ENCODE assay signal across 8 cellular contexts in genomic region chr9:115204827-115205506, GRCh38.
A peak's percentile ranks its signal among the peaks of the same experiment; 100 is the strongest.
DNase-seq lines count a peak whose midpoint lies in the region; ATAC-seq and TF ChIP-seq lines count a peak whose summit lies in the region.

No MANE protein-coding gene starts in this region.

- no peak for TF ChIP-seq CTCF in astrocyte of the cerebellum (IDR thresholded peaks at IDR 0.05; ENCODE audit: low read depth, low read length, missing control alignments)

- in situ Hi-C loops in astrocyte of the cerebellum (cut with HindIII; ENCODE audit: low sequenced_read_pairs), result no loop called here

- peak; percentile 69 for DNase-seq in AG08395 (ENCODE audit: low spot score)
- DNase-seq in astrocyte of the cerebellum (ENCODE audit: low read depth), result peak; percentile 48
- no peak for DNase-seq in dermis blood vessel endothelial cell
- DNase-seq in ureter (ENCODE audit: low spot score), result no peak
- DNase-seq in medulla oblongata (ENCODE audit: extremely low spot score), result no peak
- no peak for DNase-seq in NCI-H82 (lab: John Stamatoyannopoulos, UW)

- peak; percentile 50 for ATAC-seq in GM19395 (IDR thresholded peaks at IDR 0.05; ENCODE audit: unreplicated experiment)
- peak; percentile 53 for ATAC-seq in HG03196 (IDR thresholded peaks at IDR 0.05; ENCODE audit: unreplicated experiment)

- H3K4me3 ChIP-seq in astrocyte of the cerebellum (ENCODE audit: low read depth, low read length), result no peak overlapping the region

Comparison
In these comparisons a context has a peak if more than half of its experiments do, and no peak if none do; other contexts are left out.
1. DNase-seq: peak in AG08395 (single experiment) and astrocyte of the cerebellum (single experiment); none in dermis blood vessel endothelial cell (single experiment), ureter (single experiment), medulla oblongata (single experiment) and NCI-H82 (single experiment).